Comparison of ENCODE assay signal across 8 cellular contexts in the genomic region with DNA sequence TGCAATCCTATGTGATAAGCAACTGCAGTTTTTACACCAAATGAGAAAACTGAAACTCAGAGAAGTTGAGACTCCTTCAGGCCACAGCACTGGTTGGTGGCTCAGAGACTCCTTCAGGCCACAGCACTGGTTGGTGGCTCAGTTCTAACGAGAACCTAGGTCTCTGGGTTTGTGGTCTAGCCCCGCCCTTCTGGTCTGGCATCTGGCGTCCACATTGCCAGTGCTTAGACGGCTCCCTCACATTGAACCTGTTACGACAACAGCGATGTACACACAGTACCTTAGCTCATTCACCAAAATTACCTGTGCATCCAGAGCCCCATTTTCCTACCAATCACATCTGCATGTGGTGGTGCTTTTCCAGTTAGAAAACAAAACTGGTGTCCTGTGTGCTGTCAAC.
DNase-seq lines count a peak whose midpoint lies in the region; ATAC-seq and TF ChIP-seq lines count a peak whose summit lies in the region.

No MANE protein-coding gene starts in this region.

- H3K36me3 Mint-ChIP-seq in progenitor cell of endocrine pancreas (ENCODE audit: insufficient read depth), result no peaks in the 10 kb centered on the region

- H3K27me3 Mint-ChIP-seq in progenitor cell of endocrine pancreas, result no peaks in the 10 kb centered on the region

- peaks cover 3% of the 10 kb centered on the region for H3K4me1 Mint-ChIP-seq in progenitor cell of endocrine pancreas (ENCODE audit: low read depth)

- H3K27ac Mint-ChIP-seq in progenitor cell of endocrine pancreas, result no peak overlapping the region

- intact Hi-C loops in spleen (cut with DNase I; ENCODE audit: low total_unique reads) (no loop called here), psoas muscle (cut with DNase I) (no loop called here)

- DNase-seq in CMK (ENCODE audit: low read depth) (peak; percentile 15), spleen (no peak), psoas muscle (no peak), NCI-H1105 treated with DMSO at 0.1 percent for 48 hours (lab: John Stamatoyannopoulos, UW) (no peak), progenitor cell of endocrine pancreas (ENCODE audit: low spot score, unreplicated experiment) (no peak)
- peak; percentile 16 for DNase-seq in activated T-helper 9 cell treated with anti-CD3 and anti-CD28 coated beads, Interleukin-2, amount 50 U/mL, for 16 hours (ENCODE audit: low read depth)

- H3K4me3 ChIP-seq in spleen (no peak overlapping the region), psoas muscle (no peak overlapping the region)

- TF ChIP-seq POLR2A in spleen (IDR thresholded peaks at IDR 0.05), result no peak

- no peaks in the 10 kb centered on the region for H3K9me3 ChIP-seq in spleen
- H3K9me3 ChIP-seq in psoas muscle, result no peaks in the 10 kb centered on the region

- H3K9me3 Mint-ChIP-seq in progenitor cell of endocrine pancreas (ENCODE audit: low read depth), result no peaks in the 10 kb centered on the region

- H3K27me3 ChIP-seq in spleen (replicated peaks in 1 of 7) (no peaks in the 10 kb centered on the region), psoas muscle (ENCODE audit: insufficient read depth in 3 of 3, low read length in 2 of 3) (no peaks in the 10 kb centered on the region)

- H3K27ac ChIP-seq in spleen (peak overlapping the region; percentile 5 to 82 (median 68)), psoas muscle (no peak overlapping the region)

- no peak overlapping the region for H3K4me3 Mint-ChIP-seq in progenitor cell of endocrine pancreas (ENCODE audit: low read depth)

- ATAC-seq in GM21360 (IDR thresholded peaks at IDR 0.05; ENCODE audit: unreplicated experiment) (peak; percentile 40), HG03565 (IDR thresholded peaks at IDR 0.05; ENCODE audit: unreplicated experiment) (peak; percentile 22), psoas muscle (no peak)

- peaks cover 0 to 24% (median 0%) of the 10 kb centered on the region in 6 donors for H3K36me3 ChIP-seq in spleen
- H3K36me3 ChIP-seq in psoas muscle (ENCODE audit: insufficient read depth in 1 of 2, low read depth in 1 of 2), result peaks cover 0 to 5% of the 10 kb centered on the region in 2 donors

- TF ChIP-seq CTCF in spleen (IDR thresholded peaks at IDR 0.05 in 8 of 11, conservative IDR thresholded peaks at IDR 0.05 in 3 of 11) (no peak), psoas muscle (IDR thresholded peaks at IDR 0.05) (no peak), progenitor cell of endocrine pancreas (IDR thresholded peaks at IDR 0.05; ENCODE audit: unreplicated experiment) (no peak)

- H3K4me1 ChIP-seq in spleen (peaks cover 0 to 29% (median 12%) of the 10 kb centered on the region in 6 donors), psoas muscle (no peaks in the 10 kb centered on the region)

- 51 to 74% (median 67%) methylated on average over 6 of the region's 6 CpGs for WGBS in spleen, 5 donors
- 78 to 85% (median 85%) methylated on average over 6 of the region's 6 CpGs for WGBS in psoas muscle, 3 donors

Comparison
In these comparisons a context has a peak if more than half of its experiments do, and no peak if none do; other contexts are left out.
1. DNase-seq: peak in CMK (single experiment) and activated T-helper 9 cell treated with anti-CD3 and anti-CD28 coated beads, Interleukin-2, amount 50 U/mL, for 16 hours (single experiment); none in spleen (single experiment), psoas muscle (0 of 2), NCI-H1105 treated with DMSO at 0.1 percent for 48 hours (single experiment) and progenitor cell of endocrine pancreas (single experiment).
2. ATAC-seq: peak in GM21360 (single experiment) and HG03565 (single experiment); none in psoas muscle (0 of 4).